10 cellular contexts compared by ENCODE assay signal in genomic region chr2:46331099-46331766, GRCh38. TPM values are rescaled to one million over a fixed set of nuclear protein-coding genes. Genes with fewer than 3 reads are reported as not detected.
DNase-seq lines count a peak whose midpoint lies in the region; ATAC-seq and TF ChIP-seq lines count a peak whose summit lies in the region.
"Had no signal": no experiment of that assay in that cellular context is flagged by ENCODE, and none has a peak within 500 bp of the region (broad histone marks: within the 10 kb centered on the region; RNA-seq: fewer than 3 reads in every experiment).

No MANE protein-coding gene starts in this region.

- H3K4me1 ChIP-seq in GM23338 (ENCODE audit: insufficient read depth) (peaks cover 28% of the 10 kb centered on the region), subcutaneous abdominal adipose tissue (ENCODE audit: control insufficient read depth in 5 of 5, insufficient read depth in 5 of 5, low read length in 5 of 5) (peaks cover 37 to 100% (median 94%) of the 10 kb centered on the region in 5 donors)

- H3K27me3 ChIP-seq in GM23338 (ENCODE audit: insufficient read depth) (no peaks in the 10 kb centered on the region), layer of hippocampus (ENCODE audit: control insufficient read depth, insufficient read depth, low read length) (no peaks in the 10 kb centered on the region), subcutaneous abdominal adipose tissue (ENCODE audit: control insufficient read depth in 5 of 5, insufficient read depth in 4 of 5, low read length in 5 of 5) (no peaks in the 10 kb centered on the region)

- H3K9me2 ChIP-seq in GM23338 (ENCODE audit: insufficient read depth) = 0 out of 2 replicates have a peak, but pooled peaks cover 9% of the 10 kb centered on the region

- H3K4me1 Mint-ChIP-seq in GM23338 (peaks cover 35% of the 10 kb centered on the region), endothelial cell (ENCODE audit: unreplicated experiment) (peaks cover 69% of the 10 kb centered on the region)

- no peak overlapping the region for H3K4me3 ChIP-seq in GM23338
- peak overlapping the region; percentile 32 for H3K4me3 ChIP-seq in coronary artery
- peak overlapping the region in 1 of 5 donors; percentile 2 for H3K4me3 ChIP-seq in subcutaneous abdominal adipose tissue (ENCODE audit: low read depth in 1 of 5, low read length in 5 of 5)

- H3K27me3 Mint-ChIP-seq in GM23338 (ENCODE audit: insufficient read depth, low read depth, poor library complexity) = peaks cover under 1% of the 10 kb centered on the region
- peaks cover 6% of the 10 kb centered on the region for H3K27me3 Mint-ChIP-seq in endothelial cell (ENCODE audit: unreplicated experiment)

- no peaks in the 10 kb centered on the region for H3F3A ChIP-seq in GM23338 (replicated peaks; ENCODE audit: low read depth)

- no peaks in the 10 kb centered on the region for H3K79me2 ChIP-seq in GM23338 (replicated peaks; ENCODE audit: insufficient read depth)

- H3K36me3 Mint-ChIP-seq in GM23338 (ENCODE audit: low read depth) = no peaks in the 10 kb centered on the region
- H3K36me3 Mint-ChIP-seq in endothelial cell (ENCODE audit: low read depth, unreplicated experiment) = peaks cover 2% of the 10 kb centered on the region

- H2AFZ ChIP-seq in GM23338 = peak overlapping the region; percentile 63; the same call in 1 of the 2 replicates

- H3K36me3 ChIP-seq in GM23338 (ENCODE audit: insufficient read depth) = no peaks in the 10 kb centered on the region
- H3K36me3 ChIP-seq in subcutaneous abdominal adipose tissue (ENCODE audit: control insufficient read depth in 5 of 5, insufficient read depth in 5 of 5, low read length in 5 of 5) = peaks cover 0 to 3% (median 0%) of the 10 kb centered on the region in 5 donors

- H3K9me3 Mint-ChIP-seq in GM23338 (no peaks in the 10 kb centered on the region; the same call in 2 of the 3 replicates), endothelial cell (ENCODE audit: unreplicated experiment) (no peaks in the 10 kb centered on the region)

- no peaks in the 10 kb centered on the region for H3K9me3 ChIP-seq in subcutaneous abdominal adipose tissue (ENCODE audit: control insufficient read depth in 5 of 5, low read length in 5 of 5)

- H3K27ac ChIP-seq in GM23338 (ENCODE audit: low read depth) (no peak overlapping the region), coronary artery (peak overlapping the region; percentile 84 to 87), layer of hippocampus (ENCODE audit: low read depth, low read length) (peak overlapping the region; percentile 59), subcutaneous abdominal adipose tissue (ENCODE audit: low read depth, low read length) (peak overlapping the region; percentile 93)

- no peak for TF ChIP-seq CTCF in GM23338 (conservative IDR thresholded peaks at IDR 0.05; ENCODE audit: low read depth in 2 of 2)
- TF ChIP-seq CTCF in coronary artery (IDR thresholded peaks at IDR 0.05) = no peak
- TF ChIP-seq CTCF in endothelial cell (IDR thresholded peaks at IDR 0.05; ENCODE audit: unreplicated experiment) = no peak

- H3K27ac Mint-ChIP-seq in GM23338 (no peak overlapping the region), endothelial cell (ENCODE audit: unreplicated experiment) (no peak overlapping the region)

- ATAC-seq in GM23338 (no peak), HG03342 (IDR thresholded peaks at IDR 0.05; ENCODE audit: unreplicated experiment) (no peak), GM19467 (IDR thresholded peaks at IDR 0.05; ENCODE audit: unreplicated experiment) (no peak)

- H4K20me1 ChIP-seq in GM23338 (replicated peaks; ENCODE audit: insufficient read depth) = no peaks in the 10 kb centered on the region

- DNase-seq in GM23338 (ENCODE audit: low spot score) (no peak), coronary artery (ENCODE audit: low spot score) (no peak), iPS-NIHi11 (ENCODE audit: low spot score) (no peak), endothelial cell (ENCODE audit: low spot score) (no peak)
- DNase-seq: activated effector memory CD4-positive, alpha-beta T cell treated with anti-CD3 and anti-CD28 coated beads, Interleukin-2, amount 50 U/mL, for 16 hours; NCI-H1417 treated with DMSO at 0.1 percent for 48 hours had no signal

- H3K9ac ChIP-seq in subcutaneous abdominal adipose tissue (ENCODE audit: low read length in 5 of 5) = peak overlapping the region in 1 of 5 donors; percentile 0

- no peak overlapping the region for H3K4me3 Mint-ChIP-seq in GM23338
- no peak overlapping the region for H3K4me3 Mint-ChIP-seq in endothelial cell (ENCODE audit: unreplicated experiment)

- no peak overlapping the region for H3K4me2 ChIP-seq in GM23338

TF ChIP-seq in GM23338, 12 proteins besides CTCF, POLR2A, EP300 and RAD21 (continues in another document):
- TF ChIP-seq ETS1 (IDR thresholded peaks at IDR 0.05) = no peak
- no peak for TF ChIP-seq ZNF462 (CRISPR knock-in tag; IDR thresholded peaks at IDR 0.05)

RNA-seq across cellular contexts. Expression of gene EPAS1, which starts 34.0 kb away (rescaled TPM):
- 5.4 and 5.7 TPM in 2 replicates for total RNA-seq in GM23338 (2014; rRNA removed; shearing (Covaris generic))
- polyA plus RNA-seq in GM23338 (2016; fragmentation: Nextera tagmentation; extraction: Ambion mirVana) = 0.52 and 0.68 TPM in 2 replicates
- total RNA-seq in endothelial cell (ENCODE audit: unreplicated experiment) = 280 TPM

Comparison
In these comparisons a context has a peak if more than half of its experiments do, and no peak if none do; other contexts are left out.
1. RNA of gene EPAS1, which starts 34.0 kb away (total RNA-seq): 280 TPM in endothelial cell (single experiment); 5.4 to 5.7 TPM in GM23338; every median in the first group is over 10 times any median in the second.